Comparison of ENCODE assay signal across 29 cellular contexts in the genomic region with DNA sequence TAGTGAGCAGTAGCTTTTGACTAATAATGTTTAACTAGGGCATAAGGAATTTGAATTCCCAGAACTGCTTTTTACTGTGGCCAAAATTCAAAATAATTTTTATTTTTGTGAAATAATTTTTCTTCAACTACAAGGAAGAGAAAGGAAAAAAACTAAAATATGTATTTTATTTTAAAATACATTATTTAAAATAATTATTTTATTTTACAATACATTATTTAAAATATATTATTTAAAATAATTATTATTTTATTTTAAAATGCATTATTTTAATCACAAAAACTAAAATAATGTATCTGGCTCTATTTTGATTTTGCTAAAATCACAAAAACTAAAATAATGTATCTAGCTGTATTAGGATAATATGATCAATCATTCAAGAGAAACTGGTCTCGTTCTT.
"Had no signal": no experiment of that assay in that cellular context is flagged by ENCODE, and none has a peak within 500 bp of the region (broad histone marks: within the 10 kb centered on the region; RNA-seq: fewer than 3 reads in every experiment).

No MANE protein-coding gene starts in this region.

- H3K27ac Mint-ChIP-seq: activated CD4-positive, alpha-beta T cell treated with anti-CD3 and anti-CD28 coated beads for 36 hours; activated CD4-positive, alpha-beta T cell treated with anti-CD3 and anti-CD28 coated beads, Interleukin-2, amount 10 ng/mL, durations not matched to agents 7 days and 5 days; activated naive CD4-positive, alpha-beta T cell treated with anti-CD3 and anti-CD28 coated beads, Interleukin-2, amount 10 ng/mL, durations not matched to agents 7 days and 5 days; activated naive CD8-positive, alpha-beta T cell; activated naive CD8-positive, alpha-beta T cell treated with anti-CD3 and anti-CD28 coated beads, Interleukin-2, amount 50 U/mL, for 24 hours; activated T-helper 1 cell treated with anti-CD3 and anti-CD28 coated beads, Interleukin-12 subunit alpha, Interleukin-12 subunit beta, Interleukin-2, Interleukin-4 antibody, amounts not matched to agents 30 ng/mL and 10 ng/mL and 1 ng/mL, durations not matched to agents 14 hours and 24 hours and 36 hours had no signal

- H3K36me3 Mint-ChIP-seq: activated naive CD4-positive, alpha-beta T cell treated with anti-CD3 and anti-CD28 coated beads, Interleukin-2, amount 10 ng/mL, durations not matched to agents 7 days and 5 days had no signal

- H3K27me3 ChIP-seq: brain microvascular endothelial cell, SJCRH30 had no signal

- H3K4me1 ChIP-seq: SJCRH30 had no signal

- H3K27ac ChIP-seq: brain microvascular endothelial cell, PC-9, SJCRH30, SK-N-MC had no signal

- H3K4me3 Mint-ChIP-seq: activated CD4-positive, alpha-beta T cell treated with anti-CD3 and anti-CD28 coated beads for 36 hours; activated CD4-positive, alpha-beta T cell treated with anti-CD3 and anti-CD28 coated beads, Interleukin-2, amount 10 ng/mL, durations not matched to agents 7 days and 5 days; activated naive CD4-positive, alpha-beta T cell treated with anti-CD3 and anti-CD28 coated beads, Interleukin-2, amount 10 ng/mL, durations not matched to agents 7 days and 5 days; activated naive CD8-positive, alpha-beta T cell; activated naive CD8-positive, alpha-beta T cell treated with anti-CD3 and anti-CD28 coated beads, Interleukin-2, amount 50 U/mL, for 24 hours; activated T-cell treated with anti-CD3 and anti-CD28 coated beads, Interleukin-2, amount 50 U/mL, for 4 hours; activated T-helper 1 cell treated with anti-CD3 and anti-CD28 coated beads, Interleukin-12 subunit alpha, Interleukin-12 subunit beta, Interleukin-2, Interleukin-4 antibody, amounts not matched to agents 30 ng/mL and 10 ng/mL and 1 ng/mL, durations not matched to agents 14 hours and 24 hours and 36 hours had no signal

- ATAC-seq: activated CD4-positive, alpha-beta T cell treated with anti-CD3 and anti-CD28 coated beads for 36 hours; activated CD4-positive, CD25-positive, alpha-beta regulatory T cell treated with anti-CD3 and anti-CD28 coated beads, Interleukin-2, amount 50 U/mL, for 24 hours; activated naive CD8-positive, alpha-beta T cell treated with anti-CD3 and anti-CD28 coated beads, Interleukin-2, amount 50 U/mL, for 24 hours; activated T-cell treated with anti-CD3 and anti-CD28 coated beads, Interleukin-2, amount 50 U/mL, for 4 hours had no signal

- DNase-seq: activated CD4-positive, alpha-beta T cell treated with anti-CD3 and anti-CD28 coated beads for 36 hours; activated CD4-positive, alpha-beta T cell treated with anti-CD3 and anti-CD28 coated beads, Interleukin-2, amount 10 ng/mL, durations not matched to agents 7 days and 5 days; activated CD4-positive, alpha-beta T cell treated with anti-CD3 and anti-CD28 coated beads, Interleukin-2, amount 50 U/mL, for 48 hours; activated CD8-positive, alpha-beta memory T cell treated with anti-CD3 and anti-CD28 coated beads, Interleukin-2, amount 50 U/mL, for 4 hours; activated naive CD4-positive, alpha-beta T cell treated with anti-CD3 and anti-CD28 coated beads, Interleukin-2, amount 10 ng/mL, durations not matched to agents 7 days and 5 days; activated naive CD8-positive, alpha-beta T cell treated with anti-CD3 and anti-CD28 coated beads, Interleukin-2, amount 50 U/mL, for 24 hours; activated T-cell treated with anti-CD3 and anti-CD28 coated beads for 4 hours; activated T-cell treated with anti-CD3 and anti-CD28 coated beads, Interleukin-2, amount 50 U/mL, for 4 hours; aorta; brain microvascular endothelial cell; central memory CD4-positive, alpha-beta T cell; NCI-H1092 treated with DMSO at 0.1 percent for 48 hours; NCI-H1417; NCI-H146; NCI-H187; NCI-H2029 treated with DMSO at 0.1 percent for 48 hours; NCI-H2107; NCI-H2171; NCI-H510A; NCI-H748 treated with DMSO at 0.1 percent for 48 hours; NK-92 treated with Interleukin-12 subunit alpha and Interleukin-12 subunit beta, amount 100 ng/mL, for 24 hours; Right ventricle myocardium superior; SJCRH30; T1000 had no signal

- H3K36me3 ChIP-seq: brain microvascular endothelial cell, SJCRH30 had no signal

- H3K9me3 Mint-ChIP-seq: activated naive CD4-positive, alpha-beta T cell treated with anti-CD3 and anti-CD28 coated beads, Interleukin-2, amount 10 ng/mL, durations not matched to agents 7 days and 5 days; activated naive CD8-positive, alpha-beta T cell treated with anti-CD3 and anti-CD28 coated beads, Interleukin-2, amount 50 U/mL, for 24 hours; activated T-cell treated with anti-CD3 and anti-CD28 coated beads, Interleukin-2, amount 50 U/mL, for 4 hours; activated T-helper 1 cell treated with anti-CD3 and anti-CD28 coated beads, Interleukin-12 subunit alpha, Interleukin-12 subunit beta, Interleukin-2, Interleukin-4 antibody, amounts not matched to agents 30 ng/mL and 10 ng/mL and 1 ng/mL, durations not matched to agents 14 hours and 24 hours and 36 hours had no signal

- H3K4me3 ChIP-seq: PC-9, SJCRH30, SK-N-MC had no signal

- H3K4me1 Mint-ChIP-seq: activated CD4-positive, alpha-beta T cell treated with anti-CD3 and anti-CD28 coated beads for 36 hours; activated CD4-positive, alpha-beta T cell treated with anti-CD3 and anti-CD28 coated beads, Interleukin-2, amount 10 ng/mL, durations not matched to agents 7 days and 5 days; activated naive CD4-positive, alpha-beta T cell treated with anti-CD3 and anti-CD28 coated beads, Interleukin-2, amount 10 ng/mL, durations not matched to agents 7 days and 5 days; activated naive CD8-positive, alpha-beta T cell treated with anti-CD3 and anti-CD28 coated beads, Interleukin-2, amount 50 U/mL, for 24 hours had no signal

- H3K9me3 ChIP-seq: SJCRH30 had no signal
